8 cellular contexts compared by ENCODE assay signal in the genomic region with DNA sequence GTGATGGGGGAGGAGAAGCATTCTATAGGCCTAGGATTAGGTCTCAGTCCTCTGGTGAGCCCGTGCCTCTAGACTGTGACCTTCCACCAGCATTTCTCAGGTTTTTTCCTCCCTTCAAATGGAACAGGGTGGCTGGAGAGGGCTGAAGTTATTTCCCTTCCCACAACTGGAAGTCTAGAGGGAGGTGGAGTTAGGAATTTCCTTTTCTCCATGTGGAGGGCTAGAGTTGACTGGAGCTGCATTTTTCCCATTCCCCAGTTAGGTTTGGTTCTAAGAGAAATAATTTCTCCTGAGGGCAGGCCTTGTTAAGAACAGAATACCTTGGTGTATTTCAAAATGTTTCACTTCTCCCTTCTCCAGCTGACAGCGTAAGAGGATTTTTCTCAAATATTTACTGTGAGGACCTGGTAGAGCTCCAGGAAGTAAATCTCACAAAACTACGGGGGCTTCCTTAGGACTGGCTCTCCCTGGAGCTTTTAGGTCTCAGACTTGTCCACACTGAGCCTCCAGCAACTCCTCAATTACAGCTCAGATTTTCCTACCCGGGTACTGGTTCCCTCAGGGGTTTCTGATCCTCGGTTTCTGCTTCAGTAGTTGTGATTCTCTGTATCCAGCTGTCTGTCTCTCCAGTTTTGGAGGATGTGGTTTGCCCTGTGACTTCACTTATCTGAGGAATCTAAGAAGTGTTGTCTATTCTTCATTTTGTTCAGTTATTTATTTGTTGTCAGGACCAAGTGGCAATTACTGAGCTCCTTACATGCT.
A peak's percentile ranks its signal among the peaks of the same experiment; 100 is the strongest.
DNase-seq lines count a peak whose midpoint lies in the region; ATAC-seq and TF ChIP-seq lines count a peak whose summit lies in the region.

No MANE protein-coding gene starts in this region.

- ATAC-seq in HG03097 (IDR thresholded peaks at IDR 0.05; ENCODE audit: low FRiP score, unreplicated experiment), result no peak

- TF ChIP-seq CTCF in NB4 (IDR thresholded peaks at IDR 0.05; ENCODE audit: low read depth, low read length) (no peak), choroid plexus epithelial cell (conservative IDR thresholded peaks at IDR 0.05; ENCODE audit: low read depth, low read length) (no peak), nephron (IDR thresholded peaks at IDR 0.05; ENCODE audit: unreplicated experiment in 3 of 3) (no peak)

- H3K9me3 Mint-ChIP-seq in nephron, result peaks cover 64% of the 10 kb centered on the region

- no peak overlapping the region for H3K4me3 Mint-ChIP-seq in nephron

- H3K27me3 Mint-ChIP-seq in nephron (ENCODE audit: low read depth), result no peaks in the 10 kb centered on the region

- no peak overlapping the region for H3K4me3 ChIP-seq in NB4 (ENCODE audit: low read depth, low read length)
- no peak overlapping the region for H3K4me3 ChIP-seq in choroid plexus epithelial cell (ENCODE audit: low read depth, low read length)

- TF ChIP-seq POLR2A in NB4 (IDR thresholded peaks at IDR 0.05; ENCODE audit: extremely low read depth, insufficient read length), result no peak

- peaks cover 18% of the 10 kb centered on the region for H3K4me1 Mint-ChIP-seq in nephron

- peaks cover 91% of the 10 kb centered on the region for H3K36me3 Mint-ChIP-seq in nephron (ENCODE audit: low read depth)

- DNase-seq in GM03348 (ENCODE audit: low spot score) (peak; percentile 73), NB4 (ENCODE audit: low read depth) (peak; percentile 66), choroid plexus epithelial cell (ENCODE audit: low read depth) (peak; percentile 86), midbrain (lab: John Stamatoyannopoulos, UW) (no peak), NK-92 (lab: John Stamatoyannopoulos, UW; ENCODE audit: unreplicated experiment) (no peak), NCI-H446 (lab: John Stamatoyannopoulos, UW) (no peak)

- peak overlapping the region; percentile 3 to 25 (median 15) for H3K27ac Mint-ChIP-seq in nephron

Comparison
In these comparisons a context has a peak if more than half of its experiments do, and no peak if none do; other contexts are left out.
1. DNase-seq: peak in GM03348 (single experiment), NB4 (single experiment) and choroid plexus epithelial cell (single experiment); none in midbrain (single experiment), NK-92 (single experiment) and NCI-H446 (0 of 2).